ENCODE assay signal across 8 cellular contexts in the genomic region with DNA sequence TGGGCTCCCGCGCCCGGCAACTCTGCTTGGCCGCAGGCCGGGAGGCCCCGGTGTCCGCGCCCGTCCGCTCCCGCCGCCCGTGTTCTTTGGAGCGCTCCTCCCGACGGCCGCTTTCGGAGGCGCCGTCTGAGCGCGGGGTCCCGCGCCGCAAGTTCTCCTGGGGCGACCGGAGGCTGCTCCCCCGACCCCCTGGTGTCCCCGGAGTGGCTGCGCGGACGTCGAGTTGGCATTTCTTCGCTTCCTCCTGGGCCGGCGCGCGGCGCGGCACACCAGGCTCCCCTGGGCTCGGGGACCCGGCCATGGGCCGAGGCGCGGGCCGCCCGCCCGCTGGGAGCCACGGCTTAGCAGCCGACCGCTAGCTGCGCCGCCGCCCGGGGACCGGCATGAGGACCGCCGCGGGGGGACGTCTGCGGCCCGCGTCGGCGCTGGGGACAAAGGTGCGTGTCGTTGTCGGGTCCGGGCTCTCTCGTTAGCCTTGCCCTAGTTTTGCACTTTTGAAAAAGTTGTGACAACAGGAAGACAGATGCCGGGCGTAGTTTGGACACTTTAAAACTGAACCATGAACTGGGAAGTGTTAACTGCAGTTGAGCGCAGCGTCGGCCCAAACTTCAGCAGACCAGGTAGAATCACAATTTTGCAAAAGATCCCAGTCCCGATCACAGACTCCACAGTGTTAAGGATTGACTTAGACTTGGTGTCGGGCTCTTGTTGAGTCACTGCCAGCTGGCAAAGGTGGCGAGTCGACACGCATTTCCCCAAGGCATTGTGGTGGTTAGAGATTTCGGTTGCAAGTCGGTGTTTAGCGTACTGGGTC. TPM values are rescaled to one million over a fixed set of nuclear protein-coding genes. Genes with fewer than 3 reads are reported as not detected.
A peak's percentile ranks its signal among the peaks of the same experiment; 100 is the strongest.
DNase-seq lines count a peak whose midpoint lies in the region; ATAC-seq and TF ChIP-seq lines count a peak whose summit lies in the region.

No MANE protein-coding gene starts in this region.

- peaks cover 62% of the 10 kb centered on the region for H3K4me1 Mint-ChIP-seq in CD8-positive, alpha-beta T cell (ENCODE audit: low read depth)
- peaks cover 53% of the 10 kb centered on the region for H3K4me1 Mint-ChIP-seq in T-helper 1 cell treated with Interleukin-12 subunit alpha and Interleukin-12 subunit beta and Interleukin-4 antibody, amounts not matched to agents 30 μg/mL and 1 μg/mL, for 36 hours (ENCODE audit: low read depth)
- peaks cover 58 to 74% of the 10 kb centered on the region in 2 donors for H3K4me1 Mint-ChIP-seq in immature natural killer cell

- ATAC-seq in CD8-positive, alpha-beta T cell = peak; percentile 3
- ATAC-seq in GM19438 (IDR thresholded peaks at IDR 0.05; ENCODE audit: low read depth, unreplicated experiment) (peak; percentile 19), HG03469 (IDR thresholded peaks at IDR 0.05; ENCODE audit: unreplicated experiment) (peak; percentile 12)

- peak in 6 of 7 experiments; percentile 7 to 50 (median 30) for DNase-seq in CD8-positive, alpha-beta T cell
- DNase-seq in brain microvascular endothelial cell (peak; percentile 48), immature natural killer cell (peak in 2 of 3 donors; percentile 51 to 53), NCI-H1694 treated with DMSO at 0.1 percent for 48 hours (lab: John Stamatoyannopoulos, UW) (no peak)
- DNase-seq in stimulated activated CD4-positive, alpha-beta T cell treated with anti-CD3 and anti-CD28 coated beads, Interleukin-12 subunit alpha, Interleukin-12 subunit beta, amount 100 ng/mL, for 24 hours (ENCODE audit: low read depth in 2 of 2) = peak; percentile 0 to 26

- intact Hi-C loops in CD8-positive, alpha-beta T cell (cut with DNase I, micrococcal nuclease) = loop anchor here (1.0 to 5.0 kb wide), 12 partner anchors 34 to 1966 kb away; a partner anchor contains a TSS

- in situ Hi-C loops in brain microvascular endothelial cell (cut with HindIII; ENCODE audit: low pct_ligation_motif_present, low sequenced_read_pairs) = no loop called here

- H3K36me3 ChIP-seq in CD8-positive, alpha-beta T cell (ENCODE audit: insufficient read depth, low read length) = peaks cover 18% of the 10 kb centered on the region
- H3K36me3 ChIP-seq in brain microvascular endothelial cell (replicated peaks) = peaks cover 14% of the 10 kb centered on the region

- H3K27ac ChIP-seq in CD8-positive, alpha-beta T cell (ENCODE audit: low read depth, low read length) = peak overlapping the region; percentile 95
- peak overlapping the region; percentile 89 for H3K27ac ChIP-seq in brain microvascular endothelial cell

- no peaks in the 10 kb centered on the region for H3K9me3 Mint-ChIP-seq in CD8-positive, alpha-beta T cell
- no peaks in the 10 kb centered on the region for H3K9me3 Mint-ChIP-seq in T-helper 1 cell treated with Interleukin-12 subunit alpha and Interleukin-12 subunit beta and Interleukin-4 antibody, amounts not matched to agents 30 μg/mL and 1 μg/mL, for 36 hours
- H3K9me3 Mint-ChIP-seq in immature natural killer cell = no peaks in the 10 kb centered on the region

- peaks cover 38% of the 10 kb centered on the region for H3K4me1 ChIP-seq in CD8-positive, alpha-beta T cell (ENCODE audit: insufficient read depth, low read length)

- H3K36me3 Mint-ChIP-seq in CD8-positive, alpha-beta T cell = peaks cover 35% of the 10 kb centered on the region
- H3K36me3 Mint-ChIP-seq in T-helper 1 cell treated with Interleukin-12 subunit alpha and Interleukin-12 subunit beta and Interleukin-4 antibody, amounts not matched to agents 30 μg/mL and 1 μg/mL, for 36 hours (ENCODE audit: low read depth) = peaks cover 26% of the 10 kb centered on the region
- H3K36me3 Mint-ChIP-seq in immature natural killer cell = peaks cover 0 to 13% (median 0%) of the 10 kb centered on the region in 3 donors

- no peaks in the 10 kb centered on the region for H3K27me3 Mint-ChIP-seq in CD8-positive, alpha-beta T cell (ENCODE audit: low read depth)
- no peaks in the 10 kb centered on the region for H3K27me3 Mint-ChIP-seq in T-helper 1 cell treated with Interleukin-12 subunit alpha and Interleukin-12 subunit beta and Interleukin-4 antibody, amounts not matched to agents 30 μg/mL and 1 μg/mL, for 36 hours (ENCODE audit: low read depth)
- H3K27me3 Mint-ChIP-seq in immature natural killer cell (ENCODE audit: low read depth in 3 of 3) = peaks cover 2 to 19% (median 6%) of the 10 kb centered on the region in 3 donors

- no peaks in the 10 kb centered on the region for H3K9me3 ChIP-seq in CD8-positive, alpha-beta T cell (ENCODE audit: low read length)

- H3K4me3 Mint-ChIP-seq in CD8-positive, alpha-beta T cell = peak overlapping the region; percentile 84
- peak overlapping the region; percentile 84 for H3K4me3 Mint-ChIP-seq in T-helper 1 cell treated with Interleukin-12 subunit alpha and Interleukin-12 subunit beta and Interleukin-4 antibody, amounts not matched to agents 30 μg/mL and 1 μg/mL, for 36 hours
- peak overlapping the region; percentile 90 to 96 (median 92) for H3K4me3 Mint-ChIP-seq in immature natural killer cell

- no peaks in the 10 kb centered on the region for H3K27me3 ChIP-seq in CD8-positive, alpha-beta T cell (ENCODE audit: insufficient read depth, low read length)
- H3K27me3 ChIP-seq in brain microvascular endothelial cell (replicated peaks) = no peaks in the 10 kb centered on the region

- H3K4me3 ChIP-seq in CD8-positive, alpha-beta T cell (ENCODE audit: low read depth, low read length) = peak overlapping the region; percentile 79
- peak overlapping the region; percentile 84 for H3K4me3 ChIP-seq in brain microvascular endothelial cell (ENCODE audit: low read depth, low read length)

- no peak for TF ChIP-seq CTCF in CD8-positive, alpha-beta T cell (IDR thresholded peaks at IDR 0.05)
- no peak for TF ChIP-seq CTCF in brain microvascular endothelial cell (IDR thresholded peaks at IDR 0.05; ENCODE audit: low read depth, low read length, missing control alignments)

- POLR2A ChIA-PET in CD8-positive, alpha-beta T cell (lab: Charles Lee) = interaction anchor here (1.4 kb wide), 1 partner anchor 114 kb away, joined by 5 read pairs; a partner anchor contains a TSS

- CTCF ChIA-PET in CD8-positive, alpha-beta T cell (lab: Charles Lee) = interaction anchor here (0.6 to 0.9 kb wide), 2 partner anchors 18 to 26 kb away, joined by 3 read pairs; no protein-coding TSS in a partner anchor

- peak overlapping the region; percentile 88 for H3K27ac Mint-ChIP-seq in CD8-positive, alpha-beta T cell
- H3K27ac Mint-ChIP-seq in T-helper 1 cell treated with Interleukin-12 subunit alpha and Interleukin-12 subunit beta and Interleukin-4 antibody, amounts not matched to agents 30 μg/mL and 1 μg/mL, for 36 hours = peak overlapping the region; percentile 77
- H3K27ac Mint-ChIP-seq in immature natural killer cell = peak overlapping the region; percentile 82 to 96 (median 94)

RNA-seq across cellular contexts. Expression of a gene that starts 0.7 kb away (rescaled TPM):
- total RNA-seq in CD8-positive, alpha-beta T cell = 10 to 100 TPM; 57.1 to 65.3 TPM
- polyA plus RNA-seq in immature natural killer cell = 10 to 100 TPM in 2 of 3 donors, 1 to 10 TPM in 1; 2.8 to 30.7 (median 13.9) TPM

RNA-seq across cellular contexts. Expression of a gene that starts 0.9 kb away (rescaled TPM):
- total RNA-seq in CD8-positive, alpha-beta T cell = 10 to 100 TPM; 71.8 to 76.7 TPM
- polyA plus RNA-seq in immature natural killer cell = 10 to 100 TPM; 26.0 to 50.2 (median 27.9) TPM

RNA-seq across cellular contexts. Expression of a gene that starts 45.5 kb away (rescaled TPM):
- 1 to 10 TPM; 7.9 to 8.6 TPM for total RNA-seq in CD8-positive, alpha-beta T cell
- polyA plus RNA-seq in immature natural killer cell = 1 to 10 TPM; 4.8 to 9.3 (median 5.4) TPM

RNA-seq across cellular contexts. Expression of a gene that starts 52.8 kb away (rescaled TPM):
- not detected for total RNA-seq in CD8-positive, alpha-beta T cell
- polyA plus RNA-seq in immature natural killer cell = not detected

RNA-seq across cellular contexts. Expression of a gene that starts 59.8 kb away (rescaled TPM):
- total RNA-seq in CD8-positive, alpha-beta T cell = under 1 TPM in 1 of 2 experiments, not detected in 1; 0.72 TPM
- polyA plus RNA-seq in immature natural killer cell = not detected
